Comparison of ENCODE assay signal across 8 cellular contexts in genomic region chr14:21913759-21914158, GRCh38.
DNase-seq lines count a peak whose midpoint lies in the region; ATAC-seq and TF ChIP-seq lines count a peak whose summit lies in the region.

No MANE protein-coding gene starts in this region.

- DNase-seq in NOMO-1 treated with DMSO at 0.1 percent for 48 hours (lab: John Stamatoyannopoulos, UW; ENCODE audit: unreplicated experiment) (peak; percentile 55), esophagus squamous epithelium (lab: John Stamatoyannopoulos, UW) (no peak), nephron progenitor cell (peak; percentile 62), thoracic aorta (ENCODE audit: low spot score) (no peak)
- peak; percentile 54 to 72 for DNase-seq in activated CD8-positive, alpha-beta memory T cell treated with anti-CD3 and anti-CD28 coated beads for 4 hours (ENCODE audit: low read depth in 2 of 2)

- H3K9me3 ChIP-seq in DOHH2 (ENCODE audit: control insufficient read depth, insufficient read depth, low read length): no peaks in the 10 kb centered on the region
- H3K9me3 ChIP-seq in esophagus squamous epithelium: no peaks in the 10 kb centered on the region
- H3K9me3 ChIP-seq in thoracic aorta: no peaks in the 10 kb centered on the region

- peaks cover 26% of the 10 kb centered on the region for H3K27me3 Mint-ChIP-seq in nephron progenitor cell (ENCODE audit: low read depth, poor library complexity)

- H3K36me3 Mint-ChIP-seq in nephron progenitor cell (ENCODE audit: low read depth): no peaks in the 10 kb centered on the region

- WGBS in esophagus squamous epithelium, 2 donors: 8 to 19% methylated on average over 6 of the region's 6 CpGs

- H3K36me3 ChIP-seq in DOHH2 (ENCODE audit: control insufficient read depth, low read length): no peaks in the 10 kb centered on the region
- H3K36me3 ChIP-seq in esophagus squamous epithelium: no peaks in the 10 kb centered on the region
- no peaks in the 10 kb centered on the region for H3K36me3 ChIP-seq in thoracic aorta

- H3F3A ChIP-seq in DOHH2 (ENCODE audit: control insufficient read depth, insufficient read depth): no peaks in the 10 kb centered on the region

- ATAC-seq in HG03139 (IDR thresholded peaks at IDR 0.05; ENCODE audit: unreplicated experiment) (peak; percentile 55), thoracic aorta (ENCODE audit: insufficient number of reproducible peaks, low FRiP score, low read depth) (no peak), HG03095 (IDR thresholded peaks at IDR 0.05; ENCODE audit: unreplicated experiment) (no peak)

- peak overlapping the region; percentile 41 for H3K4me2 ChIP-seq in DOHH2 (ENCODE audit: low read length)

- TF ChIP-seq POLR2A in esophagus squamous epithelium (IDR thresholded peaks at IDR 0.05): no peak

- no peak overlapping the region for H3K27ac Mint-ChIP-seq in nephron progenitor cell

- TF ChIP-seq CTCF in DOHH2 (IDR thresholded peaks at IDR 0.05; ENCODE audit: low read depth, low read length, poor library complexity, severe bottlenecking) (peak; percentile 85), esophagus squamous epithelium (IDR thresholded peaks at IDR 0.05) (peak; percentile 13 to 47 (median 34)), nephron progenitor cell (IDR thresholded peaks at IDR 0.05) (peak; percentile 64), thoracic aorta (IDR thresholded peaks at IDR 0.05) (peak; percentile 19)

- no peak overlapping the region for H3K4me3 Mint-ChIP-seq in nephron progenitor cell

- H3K4me1 Mint-ChIP-seq in nephron progenitor cell: peaks cover 5% of the 10 kb centered on the region

- H3K27me3 ChIP-seq in DOHH2 (ENCODE audit: control insufficient read depth, low read length): 0 out of 2 replicates have a peak, but pooled peaks cover 10% of the 10 kb centered on the region
- peaks cover 0 to 9% (median 0%) of the 10 kb centered on the region in 4 donors for H3K27me3 ChIP-seq in esophagus squamous epithelium
- no peaks in the 10 kb centered on the region for H3K27me3 ChIP-seq in thoracic aorta (replicated peaks; ENCODE audit: insufficient read depth)

- H3K9me2 ChIP-seq in DOHH2 (replicated peaks; ENCODE audit: control insufficient read depth, low read length): no peaks in the 10 kb centered on the region

- no peaks in the 10 kb centered on the region for H3K9me3 Mint-ChIP-seq in nephron progenitor cell

- H3K27ac ChIP-seq in DOHH2 (ENCODE audit: low read depth, low read length): no peak overlapping the region
- no peak overlapping the region for H3K27ac ChIP-seq in esophagus squamous epithelium
- H3K27ac ChIP-seq in thoracic aorta: no peak overlapping the region

- intact Hi-C loops in esophagus squamous epithelium (cut with DNase I): no loop called here

- H3K4me1 ChIP-seq in DOHH2 (ENCODE audit: control insufficient read depth, low read length): peaks cover 36% of the 10 kb centered on the region
- peaks cover 0 to 6% (median 4%) of the 10 kb centered on the region in 3 donors for H3K4me1 ChIP-seq in esophagus squamous epithelium
- peaks cover 8 to 16% of the 10 kb centered on the region in 2 donors for H3K4me1 ChIP-seq in thoracic aorta (ENCODE audit: control insufficient read depth in 1 of 2, low read depth in 2 of 2)

- no peaks in the 10 kb centered on the region for H4K20me1 ChIP-seq in DOHH2 (ENCODE audit: control insufficient read depth, insufficient read depth, low read depth, low read length)

- no peak overlapping the region for H3K4me3 ChIP-seq in DOHH2 (ENCODE audit: low read length)
- no peak overlapping the region for H3K4me3 ChIP-seq in esophagus squamous epithelium
- no peak overlapping the region for H3K4me3 ChIP-seq in thoracic aorta

- H3K79me2 ChIP-seq in DOHH2 (ENCODE audit: control insufficient read depth, low read length): no peaks in the 10 kb centered on the region

Comparison
In these comparisons a context has a peak if more than half of its experiments do, and no peak if none do; other contexts are left out.
1. CTCF ChIP-seq: peak in every context shown above with its lines; median percentile 85 in DOHH2; 64 in nephron progenitor cell; 34 in esophagus squamous epithelium; 19 in thoracic aorta.
2. DNase-seq: peak in NOMO-1 treated with DMSO at 0.1 percent for 48 hours (single experiment), activated CD8-positive, alpha-beta memory T cell treated with anti-CD3 and anti-CD28 coated beads for 4 hours (2 of 2) and nephron progenitor cell (single experiment); none in esophagus squamous epithelium (single experiment) and thoracic aorta (single experiment).